ENCODE assay signal across 13 cellular contexts in genomic region chr11:64313491-64314145, GRCh38. TPM values are rescaled to one million over a fixed set of nuclear protein-coding genes. Genes with fewer than 3 reads are reported as not detected.
DNase-seq lines count a peak whose midpoint lies in the region; ATAC-seq and TF ChIP-seq lines count a peak whose summit lies in the region.
"Had no signal": no experiment of that assay in that cellular context is flagged by ENCODE, and none has a peak within 500 bp of the region (broad histone marks: within the 10 kb centered on the region; RNA-seq: fewer than 3 reads in every experiment).

No MANE protein-coding gene starts in this region.

- intact Hi-C loops in esophagus squamous epithelium (cut with DNase I) = no loop called here
- intact Hi-C loops in aorta (cut with DNase I) = no loop called here

- H3K36me3 Mint-ChIP-seq in activated naive CD4-positive, alpha-beta T cell treated with anti-CD3 and anti-CD28 coated beads, Interleukin-2, amount 50 U/mL, for 72 hours = peaks cover 19 to 20% of the 10 kb centered on the region in 2 donors
- H3K36me3 Mint-ChIP-seq in neural progenitor cell = peaks cover 2% of the 10 kb centered on the region

- WGBS in esophagus squamous epithelium, 2 donors = 58 to 65% methylated on average over 2 to 10 of the region's 18 CpGs
- 65 to 71% methylated on average over 18 of the region's 18 CpGs for WGBS in aorta, 2 donors

- H3K9ac ChIP-seq in neural progenitor cell = no peak overlapping the region

- peaks cover 12% of the 10 kb centered on the region for H4K20me1 ChIP-seq in neural progenitor cell (ENCODE audit: low read depth)

- H3K4me3 ChIP-seq in esophagus squamous epithelium (peak overlapping the region in 2 of 4 donors; percentile 6 to 35), neural progenitor cell (no peak overlapping the region), aorta (ENCODE audit: low read length in 2 of 2) (no peak overlapping the region)

- no peak for TF ChIP-seq CTCF in esophagus squamous epithelium (IDR thresholded peaks at IDR 0.05)
- no peak for TF ChIP-seq CTCF in neural progenitor cell (IDR thresholded peaks at IDR 0.05)

- H3K9me3 ChIP-seq in esophagus squamous epithelium = no peaks in the 10 kb centered on the region
- H3K9me3 ChIP-seq in neural progenitor cell (ENCODE audit: low read depth) = no peaks in the 10 kb centered on the region
- H3K9me3 ChIP-seq in aorta (ENCODE audit: control insufficient read depth, low read length) = no peaks in the 10 kb centered on the region

- TF ChIP-seq POLR2A in esophagus squamous epithelium (IDR thresholded peaks at IDR 0.05) = no peak

- H3K4me3 Mint-ChIP-seq in neural progenitor cell = peak overlapping the region; percentile 51

- no peak overlapping the region for H2AFZ ChIP-seq in neural progenitor cell (replicated peaks)

- H3K27me3 ChIP-seq in esophagus squamous epithelium (no peaks in the 10 kb centered on the region), neural progenitor cell (no peaks in the 10 kb centered on the region), aorta (ENCODE audit: control insufficient read depth in 1 of 2, insufficient read depth in 2 of 2, low read length in 1 of 2) (no peaks in the 10 kb centered on the region)

- DNase-seq in activated naive CD4-positive, alpha-beta T cell treated with anti-CD3 and anti-CD28 coated beads, Interleukin-2, amount 50 U/mL, for 72 hours (ENCODE audit: low spot score in 2 of 2) = no peak
- DNase-seq in activated naive CD4-positive, alpha-beta T cell (lab: John Stamatoyannopoulos, UW) = no peak
- DNase-seq in esophagus squamous epithelium (lab: John Stamatoyannopoulos, UW) (no peak), neural progenitor cell (ENCODE audit: low spot score) (no peak), aorta (peak; percentile 77 to 87), GM19238 (ENCODE audit: insufficient read length, low spot score) (no peak)
- DNase-seq in activated CD4-positive, alpha-beta T cell treated with anti-CD3 and anti-CD28 coated beads, Interleukin-2, amount 50 U/mL, for 1 hour = no peak
- DNase-seq: dermis blood vessel endothelial cell, NCI-H2029 treated with DMSO at 0.1 percent for 48 hours, SIG-M5 had no signal

- peaks cover 11% of the 10 kb centered on the region for H3K4me1 Mint-ChIP-seq in neural progenitor cell

- peaks cover 7 to 37% (median 26%) of the 10 kb centered on the region in 3 donors for H3K36me3 ChIP-seq in esophagus squamous epithelium
- no peaks in the 10 kb centered on the region for H3K36me3 ChIP-seq in neural progenitor cell
- H3K36me3 ChIP-seq in aorta (ENCODE audit: control insufficient read depth in 1 of 2, insufficient read depth in 2 of 2, low read length in 1 of 2) = no peaks in the 10 kb centered on the region

- H3K27ac Mint-ChIP-seq in activated naive CD4-positive, alpha-beta T cell treated with anti-CD3 and anti-CD28 coated beads, Interleukin-2, amount 50 U/mL, for 72 hours = peak overlapping the region; percentile 89 to 97
- H3K27ac Mint-ChIP-seq in neural progenitor cell = peak overlapping the region; percentile 44

- H3K4me2 ChIP-seq in neural progenitor cell = no peak overlapping the region

- H3K4me1 ChIP-seq in esophagus squamous epithelium (peaks cover 35 to 78% (median 45%) of the 10 kb centered on the region in 3 donors), neural progenitor cell (peaks cover 7% of the 10 kb centered on the region), aorta (ENCODE audit: control insufficient read depth in 1 of 2, insufficient read depth in 2 of 2, low read length in 2 of 2) (no peaks in the 10 kb centered on the region)

- H3K27ac ChIP-seq in esophagus squamous epithelium (peak overlapping the region; percentile 48 to 83 (median 74)), neural progenitor cell (no peak overlapping the region), aorta (ENCODE audit: low read depth in 1 of 2, low read length in 2 of 2) (no peak overlapping the region)

- ATAC-seq in activated naive CD4-positive, alpha-beta T cell treated with anti-CD3 and anti-CD28 coated beads, Interleukin-2, amount 50 U/mL, for 72 hours = no peak
- ATAC-seq in aorta (ENCODE audit: low FRiP score) = peak; percentile 3
- no peak for ATAC-seq in HG02870 (IDR thresholded peaks at IDR 0.05; ENCODE audit: unreplicated experiment)

- H3K79me2 ChIP-seq in neural progenitor cell (ENCODE audit: low read depth) = peaks cover 19% of the 10 kb centered on the region

- H3F3A ChIP-seq in neural progenitor cell (ENCODE audit: low read depth) = peaks cover 29% of the 10 kb centered on the region

- no peaks in the 10 kb centered on the region for H3K9me3 Mint-ChIP-seq in activated naive CD4-positive, alpha-beta T cell treated with anti-CD3 and anti-CD28 coated beads, Interleukin-2, amount 50 U/mL, for 72 hours
- no peaks in the 10 kb centered on the region for H3K9me3 Mint-ChIP-seq in neural progenitor cell

- peaks cover 3% of the 10 kb centered on the region for H3K27me3 Mint-ChIP-seq in neural progenitor cell (ENCODE audit: insufficient read depth, low read depth)

RNA-seq across cellular contexts. Expression of gene TRMT112, which starts 3.7 kb away (rescaled TPM):
- total RNA-seq in activated naive CD4-positive, alpha-beta T cell treated with anti-CD3 and anti-CD28 coated beads, Interleukin-2, amount 50 U/mL, for 72 hours = 100 to 1,000 TPM; 198 to 213 TPM
- total RNA-seq in esophagus squamous epithelium (100 to 1,000 TPM; 202 to 248 (median 211) TPM), neural progenitor cell (ENCODE audit: low replicate concordance) (257 and 284 TPM in 2 replicates), aorta (100 to 1,000 TPM; 139 TPM)
- 100 to 1,000 TPM; 207 to 270 TPM for polyA plus RNA-seq in aorta

RNA-seq across cellular contexts. Expression of gene PRDX5, which starts 4.3 kb away (rescaled TPM):
- 100 to 1,000 TPM; 131 to 152 TPM for total RNA-seq in activated naive CD4-positive, alpha-beta T cell treated with anti-CD3 and anti-CD28 coated beads, Interleukin-2, amount 50 U/mL, for 72 hours
- total RNA-seq in esophagus squamous epithelium (100 to 1,000 TPM; 309 to 602 (median 476) TPM), neural progenitor cell (ENCODE audit: low replicate concordance) (111 and 182 TPM in 2 replicates), aorta (10 to 100 TPM; 69.9 to 95.7 TPM)
- polyA plus RNA-seq in aorta = 100 to 1,000 TPM; 188 to 316 TPM

RNA-seq across cellular contexts. Expression of gene ESRRA, which starts 8.3 kb away (rescaled TPM):
- total RNA-seq in activated naive CD4-positive, alpha-beta T cell treated with anti-CD3 and anti-CD28 coated beads, Interleukin-2, amount 50 U/mL, for 72 hours = 10 to 100 TPM; 33.6 to 48.1 TPM
- total RNA-seq in esophagus squamous epithelium (100 to 1,000 TPM in 2 of 4 donors, 10 to 100 TPM in 2; 81.9 to 131 (median 99.7) TPM), neural progenitor cell (ENCODE audit: low replicate concordance) (5.5 and 22.0 TPM in 2 replicates), aorta (10 to 100 TPM; 25.9 to 27.6 TPM)
- 10 to 100 TPM; 32.3 to 54.7 TPM for polyA plus RNA-seq in aorta

RNA-seq across cellular contexts. Expression of gene CATSPERZ, which starts 13.5 kb away (rescaled TPM):
- under 1 TPM in 1 of 2 donors, not detected in 1; 0.55 TPM for total RNA-seq in activated naive CD4-positive, alpha-beta T cell treated with anti-CD3 and anti-CD28 coated beads, Interleukin-2, amount 50 U/mL, for 72 hours
- total RNA-seq in esophagus squamous epithelium = not detected
- total RNA-seq in neural progenitor cell (ENCODE audit: low replicate concordance) = 0.22 TPM in 1 of 2 replicates, not detected in the other
- not detected for total RNA-seq in aorta
- not detected for polyA plus RNA-seq in aorta
- total RNA-seq: activated CD8-positive, alpha-beta memory T cell treated with anti-CD3 and anti-CD28 coated beads for 36 hours; dermis blood vessel endothelial cell had no signal

RNA-seq across cellular contexts. Expression of gene KCNK4, which starts 22.5 kb away (rescaled TPM):
- under 1 TPM; 0.23 to 0.46 TPM for total RNA-seq in activated naive CD4-positive, alpha-beta T cell treated with anti-CD3 and anti-CD28 coated beads, Interleukin-2, amount 50 U/mL, for 72 hours
- total RNA-seq in esophagus squamous epithelium (not detected), neural progenitor cell (ENCODE audit: low replicate concordance) (0.19 TPM in 1 of 2 replicates, not detected in the other), aorta (not detected)
- not detected for polyA plus RNA-seq in aorta
- total RNA-seq: activated CD8-positive, alpha-beta memory T cell treated with anti-CD3 and anti-CD28 coated beads for 36 hours had no signal
- polyA plus RNA-seq: thymus had no signal

Comparison
In these comparisons a context has a peak if more than half of its experiments do, and no peak if none do; other contexts are left out.
1. DNase-seq: peak in aorta (2 of 2); none in activated naive CD4-positive, alpha-beta T cell treated with anti-CD3 and anti-CD28 coated beads, Interleukin-2, amount 50 U/mL, for 72 hours (0 of 2), activated naive CD4-positive, alpha-beta T cell (0 of 4), esophagus squamous epithelium (single experiment), neural progenitor cell (single experiment), activated CD4-positive, alpha-beta T cell treated with anti-CD3 and anti-CD28 coated beads, Interleukin-2, amount 50 U/mL, for 1 hour (single experiment) and GM19238 (single experiment).
2. H3K27ac ChIP-seq: peak in esophagus squamous epithelium (4 of 4); none in neural progenitor cell (single experiment) and aorta (0 of 2).